In the genomic region with DNA sequence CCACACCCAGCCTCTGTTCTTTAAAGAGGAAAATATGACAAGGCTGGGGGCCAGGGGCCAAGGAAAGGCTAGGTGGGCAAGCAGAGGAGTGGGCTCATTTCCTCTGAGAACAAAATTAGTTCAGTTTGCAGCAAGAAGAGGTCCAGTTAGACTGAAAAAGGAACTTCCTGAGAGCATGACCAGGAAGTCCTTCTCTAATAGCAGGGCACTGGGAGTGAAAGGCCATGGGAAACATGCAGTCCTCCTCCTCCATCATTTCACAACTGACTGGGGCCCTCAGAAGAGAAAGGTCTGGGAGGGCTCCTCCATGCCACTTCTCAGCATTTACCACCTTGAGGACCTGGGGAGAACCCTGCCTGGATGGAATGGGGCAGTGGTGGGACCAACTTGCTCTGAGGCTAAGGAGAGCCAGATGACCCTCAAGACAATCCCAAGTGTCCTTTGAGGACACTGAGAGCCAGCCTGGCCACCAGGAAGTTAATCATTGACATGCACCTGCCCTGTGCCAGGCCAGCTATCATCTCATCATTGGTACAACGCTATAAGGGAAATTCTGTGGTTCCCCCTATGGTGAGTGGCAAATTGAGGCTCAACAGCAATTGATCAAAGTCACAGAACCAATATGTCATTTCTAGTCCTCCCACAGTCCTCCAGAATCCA, we compare ENCODE assay signal across 21 cellular contexts. TPM values are rescaled to one million over a fixed set of nuclear protein-coding genes. Genes with fewer than 3 reads are reported as not detected.
DNase-seq lines count a peak whose midpoint lies in the region; ATAC-seq and TF ChIP-seq lines count a peak whose summit lies in the region.
"Had no signal": no experiment of that assay in that cellular context is flagged by ENCODE, and none has a peak within 500 bp of the region (broad histone marks: within the 10 kb centered on the region; RNA-seq: fewer than 3 reads in every experiment).

No MANE protein-coding gene starts in this region.

- H3K4me1 ChIP-seq in upper lobe of right lung: peaks cover 15% of the 10 kb centered on the region

- no peak overlapping the region for H3K27ac ChIP-seq in upper lobe of right lung
- H3K27ac ChIP-seq: GM23248, RWPE1 had no signal

- POLR2A ChIA-PET in activated naive CD8-positive, alpha-beta T cell treated with anti-CD3 and anti-CD28 coated beads, Interleukin-2, amount 10 ng/mL, durations not matched to agents 7 days and 5 days (lab: Charles Lee): no interaction called here

- no peak for TF ChIP-seq CTCF in upper lobe of right lung (IDR thresholded peaks at IDR 0.05)

- no peak overlapping the region for H3K4me3 Mint-ChIP-seq in activated naive CD8-positive, alpha-beta T cell treated with anti-CD3 and anti-CD28 coated beads, Interleukin-2, amount 10 ng/mL, durations not matched to agents 7 days and 5 days
- no peak overlapping the region for H3K4me3 Mint-ChIP-seq in activated naive CD8-positive, alpha-beta T cell treated with anti-CD3 and anti-CD28 coated beads for 36 hours

- H3K27me3 ChIP-seq in upper lobe of right lung: peaks cover 32% of the 10 kb centered on the region
- H3K27me3 ChIP-seq: BE2C had no signal

- ATAC-seq in activated naive CD8-positive, alpha-beta T cell treated with anti-CD3 and anti-CD28 coated beads, Interleukin-2, amount 10 ng/mL, durations not matched to agents 7 days and 5 days (ENCODE audit: low read depth): no peak
- ATAC-seq in left colon (peak; percentile 58), upper lobe of right lung (peak; percentile 13)
- ATAC-seq: PC-3 had no signal

- H3K36me3 Mint-ChIP-seq in activated naive CD8-positive, alpha-beta T cell treated with anti-CD3 and anti-CD28 coated beads, Interleukin-2, amount 10 ng/mL, durations not matched to agents 7 days and 5 days: no peaks in the 10 kb centered on the region
- no peaks in the 10 kb centered on the region for H3K36me3 Mint-ChIP-seq in activated naive CD8-positive, alpha-beta T cell treated with anti-CD3 and anti-CD28 coated beads for 36 hours

- peak; percentile 10 for DNase-seq in activated naive CD8-positive, alpha-beta T cell treated with anti-CD3 and anti-CD28 coated beads, Interleukin-2, amount 10 ng/mL, durations not matched to agents 7 days and 5 days
- no peak for DNase-seq in activated naive CD8-positive, alpha-beta T cell treated with anti-CD3 and anti-CD28 coated beads for 36 hours
- DNase-seq in amniotic epithelial cell (ENCODE audit: low read depth) (peak; percentile 24), left colon (peak in 1 of 2 donors; percentile 9), upper lobe of right lung (peak; percentile 53), globus pallidus (ENCODE audit: low spot score) (no peak), NCI-H2171 treated with DMSO at 0.1 percent for 48 hours (lab: John Stamatoyannopoulos, UW) (no peak), mucosa of gallbladder (ENCODE audit: low spot score) (no peak)
- DNase-seq: 8988T, BE2C, GF-D8, GM23248, HCEC 1CT, MV-4-11, NCI-H1417 treated with DMSO at 0.1 percent for 48 hours, NCI-H2029 treated with DMSO at 0.1 percent for 48 hours, NCI-H510A, NCI-H774, PC-3 had no signal

- no peak overlapping the region for H3K4me3 ChIP-seq in upper lobe of right lung
- H3K4me3 ChIP-seq: GM23248 had no signal

- H3K36me3 ChIP-seq in upper lobe of right lung: no peaks in the 10 kb centered on the region
- H3K36me3 ChIP-seq: BE2C had no signal

- peaks cover 43% of the 10 kb centered on the region for H3K27me3 Mint-ChIP-seq in activated naive CD8-positive, alpha-beta T cell treated with anti-CD3 and anti-CD28 coated beads, Interleukin-2, amount 10 ng/mL, durations not matched to agents 7 days and 5 days
- peaks cover 31% of the 10 kb centered on the region for H3K27me3 Mint-ChIP-seq in activated naive CD8-positive, alpha-beta T cell treated with anti-CD3 and anti-CD28 coated beads for 36 hours

- no peaks in the 10 kb centered on the region for H3K4me1 Mint-ChIP-seq in activated naive CD8-positive, alpha-beta T cell treated with anti-CD3 and anti-CD28 coated beads, Interleukin-2, amount 10 ng/mL, durations not matched to agents 7 days and 5 days
- no peaks in the 10 kb centered on the region for H3K4me1 Mint-ChIP-seq in activated naive CD8-positive, alpha-beta T cell treated with anti-CD3 and anti-CD28 coated beads for 36 hours

- H3K27ac Mint-ChIP-seq in activated naive CD8-positive, alpha-beta T cell treated with anti-CD3 and anti-CD28 coated beads, Interleukin-2, amount 10 ng/mL, durations not matched to agents 7 days and 5 days: no peak overlapping the region
- H3K27ac Mint-ChIP-seq in activated naive CD8-positive, alpha-beta T cell treated with anti-CD3 and anti-CD28 coated beads for 36 hours: no peak overlapping the region

- intact Hi-C loops in left colon (cut with DNase I, micrococcal nuclease): no loop called here
- intact Hi-C loops in upper lobe of right lung (cut with DNase I): no loop called here

- no peaks in the 10 kb centered on the region for H3K9me3 ChIP-seq in upper lobe of right lung
- H3K9me3 ChIP-seq: BE2C had no signal

- H3K9me3 Mint-ChIP-seq in activated naive CD8-positive, alpha-beta T cell treated with anti-CD3 and anti-CD28 coated beads, Interleukin-2, amount 10 ng/mL, durations not matched to agents 7 days and 5 days: no peaks in the 10 kb centered on the region
- H3K9me3 Mint-ChIP-seq in activated naive CD8-positive, alpha-beta T cell treated with anti-CD3 and anti-CD28 coated beads for 36 hours: no peaks in the 10 kb centered on the region

RNA-seq across cellular contexts. Expression of gene AQP2, which starts 2.0 kb away (rescaled TPM):
- not detected for total RNA-seq in activated naive CD8-positive, alpha-beta T cell treated with anti-CD3 and anti-CD28 coated beads, Interleukin-2, amount 10 ng/mL, durations not matched to agents 7 days and 5 days
- not detected for total RNA-seq in activated naive CD8-positive, alpha-beta T cell treated with anti-CD3 and anti-CD28 coated beads for 36 hours
- total RNA-seq in left colon (not detected), upper lobe of right lung (not detected), mucosa of gallbladder (not detected)
- total RNA-seq: Daoy, GM23248, PC-3 had no signal

RNA-seq across cellular contexts. Expression of gene AQP5, which starts 9.1 kb away (rescaled TPM):
- not detected for total RNA-seq in activated naive CD8-positive, alpha-beta T cell treated with anti-CD3 and anti-CD28 coated beads, Interleukin-2, amount 10 ng/mL, durations not matched to agents 7 days and 5 days
- not detected for total RNA-seq in activated naive CD8-positive, alpha-beta T cell treated with anti-CD3 and anti-CD28 coated beads for 36 hours
- not detected for total RNA-seq in left colon
- 14.3 TPM for total RNA-seq in upper lobe of right lung
- 1.6 TPM for total RNA-seq in mucosa of gallbladder
- total RNA-seq: Daoy, GM23248, PC-3 had no signal

RNA-seq across cellular contexts. Expression of gene AQP6, which starts 20.2 kb away (rescaled TPM):
- not detected for total RNA-seq in activated naive CD8-positive, alpha-beta T cell treated with anti-CD3 and anti-CD28 coated beads, Interleukin-2, amount 10 ng/mL, durations not matched to agents 7 days and 5 days
- total RNA-seq in activated naive CD8-positive, alpha-beta T cell treated with anti-CD3 and anti-CD28 coated beads for 36 hours: not detected
- total RNA-seq in left colon (not detected), upper lobe of right lung (0.35 TPM), mucosa of gallbladder (0.32 TPM)
- total RNA-seq: GM23248, PC-3 had no signal

RNA-seq across cellular contexts. Expression of gene FAIM2, which starts 48.8 kb away (rescaled TPM):
- total RNA-seq in activated naive CD8-positive, alpha-beta T cell treated with anti-CD3 and anti-CD28 coated beads, Interleukin-2, amount 10 ng/mL, durations not matched to agents 7 days and 5 days: under 1 TPM in 1 of 2 experiments, not detected in 1; 0.22 TPM
- under 1 TPM; 0.08 to 0.60 TPM for total RNA-seq in activated naive CD8-positive, alpha-beta T cell treated with anti-CD3 and anti-CD28 coated beads for 36 hours
- 1 to 10 TPM; 1.2 to 2.3 TPM for total RNA-seq in left colon
- 1.2 TPM for total RNA-seq in upper lobe of right lung
- 13.0 TPM for total RNA-seq in mucosa of gallbladder

Comparison
In these comparisons a context has a peak if more than half of its experiments do, and no peak if none do; other contexts are left out.
1. DNase-seq: peak in activated naive CD8-positive, alpha-beta T cell treated with anti-CD3 and anti-CD28 coated beads, Interleukin-2, amount 10 ng/mL, durations not matched to agents 7 days and 5 days (single experiment), amniotic epithelial cell (single experiment) and upper lobe of right lung (single experiment); none in activated naive CD8-positive, alpha-beta T cell treated with anti-CD3 and anti-CD28 coated beads for 36 hours (single experiment), globus pallidus (single experiment), NCI-H2171 treated with DMSO at 0.1 percent for 48 hours (single experiment) and mucosa of gallbladder (single experiment).